Comparison of ENCODE assay signal across 8 cellular contexts in genomic region chr5:151772029-151772867, GRCh38. TPM values are rescaled to one million over a fixed set of nuclear protein-coding genes. Genes with fewer than 3 reads are reported as not detected.
DNase-seq lines count a peak whose midpoint lies in the region; ATAC-seq, FAIRE-seq and TF ChIP-seq lines count a peak whose summit lies in the region.

No MANE protein-coding gene starts in this region.

- no peak for FAIRE-seq in kidney (lab: Jason Lieb, UNC)

- WGBS in mammary epithelial cell (ENCODE audit: low coverage, missing lambda C conversion rate): 1% methylated on average over 26 of the region's 87 CpGs

- dilution Hi-C loops in mammary epithelial cell (cut with HindIII; ENCODE audit: low sequenced_read_pairs): no loop called here

- intact Hi-C loops in mammary epithelial cell (cut with micrococcal nuclease): no loop called here
- intact Hi-C loops in kidney (cut with DNase I): no loop called here

- H3K9me3 ChIP-seq in mammary epithelial cell (replicated peaks; ENCODE audit: insufficient read depth, low read length) (no peaks in the 10 kb centered on the region), kidney (ENCODE audit: control insufficient read depth in 1 of 2, low read length in 2 of 2) (no peaks in the 10 kb centered on the region)

- CTCF ChIA-PET in mammary epithelial cell (lab: Charles Lee; ENCODE audit: low non-redundant PET): no interaction called here

- BruUV-seq in mammary epithelial cell (replicated peaks; lab: Mats Ljungman, UMichigan): no TSS peak

- H2AFZ ChIP-seq in mammary epithelial cell (ENCODE audit: low read depth, low read length): peak overlapping the region; percentile 31

- H3K4me1 ChIP-seq in mammary epithelial cell (ENCODE audit: insufficient read depth, low read length): peaks cover 26% of the 10 kb centered on the region
- H3K4me1 ChIP-seq in kidney (ENCODE audit: control insufficient read depth in 1 of 2, insufficient read depth in 1 of 2, low read depth in 1 of 2, low read length in 2 of 2): peaks cover 5 to 12% of the 10 kb centered on the region in 2 donors

- no peak for TF ChIP-seq CTCF in mammary epithelial cell (conservative IDR thresholded peaks at IDR 0.05 in 1 of 2, IDR thresholded peaks at IDR 0.05 in 1 of 2; ENCODE audit: extremely low read depth in 1 of 2, insufficient read depth in 1 of 2, low read depth in 1 of 2, low read length in 2 of 2)
- TF ChIP-seq CTCF in kidney (IDR thresholded peaks at IDR 0.05; ENCODE audit: borderline replicate concordance, extremely low read depth, insufficient read depth): no peak

- H3K9ac ChIP-seq in mammary epithelial cell (ENCODE audit: insufficient read depth, low read length) (peak overlapping the region; percentile 97), kidney (ENCODE audit: low read length in 2 of 2) (peak overlapping the region; percentile 42 to 86)

- peak overlapping the region; percentile 97 for H3K4me2 ChIP-seq in mammary epithelial cell (ENCODE audit: insufficient read depth, low read depth, low read length)

- DNase-seq in EH (ENCODE audit: low read depth) (peak; percentile 45), T-helper 1 cell (peak in 3 of 5 donors; percentile 13 to 58 (median 32)), mammary epithelial cell (peak; percentile 44), kidney (peak; percentile 86), mucosa of gallbladder (ENCODE audit: low spot score) (no peak)
- DNase-seq in stimulated activated CD4-positive, alpha-beta T cell treated with anti-CD3 and anti-CD28 coated beads, Interleukin-15, amount 100 ng/mL, for 24 hours: peak; percentile 62

- peaks cover 2% of the 10 kb centered on the region for H3K36me3 ChIP-seq in mammary epithelial cell (ENCODE audit: insufficient read depth, low read length)
- no peaks in the 10 kb centered on the region for H3K36me3 ChIP-seq in kidney (ENCODE audit: control insufficient read depth in 1 of 2, insufficient read depth in 2 of 2, low read length in 2 of 2)

- H3K79me2 ChIP-seq in mammary epithelial cell (ENCODE audit: insufficient read depth, low read length): peaks cover 61% of the 10 kb centered on the region

- in situ Hi-C loops in mammary epithelial cell (cut with MboI; ENCODE audit: low sequenced_read_pairs in 2 of 2): no loop called here

- ATAC-seq in HG02938 (IDR thresholded peaks at IDR 0.05; ENCODE audit: unreplicated experiment) (peak; percentile 2), HG02588 (IDR thresholded peaks at IDR 0.05; ENCODE audit: unreplicated experiment) (no peak)

- H3K4me3 ChIP-seq in mammary epithelial cell (replicated peaks in 1 of 3; ENCODE audit: insufficient read depth in 1 of 3, low read depth in 2 of 3, low read length in 3 of 3) (peak overlapping the region; percentile 63 to 93 (median 80)), kidney (ENCODE audit: low read length in 2 of 2) (peak overlapping the region; percentile 71 to 91)

- peaks cover 32% of the 10 kb centered on the region for H4K20me1 ChIP-seq in mammary epithelial cell (ENCODE audit: insufficient read depth, low read length)

- peak overlapping the region; percentile 72 for H3K27ac ChIP-seq in mammary epithelial cell (ENCODE audit: insufficient read depth, low read depth, low read length)
- H3K27ac ChIP-seq in kidney (ENCODE audit: low read depth in 2 of 2, low read length in 2 of 2): peak overlapping the region; percentile 90 to 95

- no peaks in the 10 kb centered on the region for H3K27me3 ChIP-seq in mammary epithelial cell (ENCODE audit: insufficient read depth, low read length)

RNA-seq across cellular contexts. Expression of gene G3BP1, which starts 0.5 kb away (rescaled TPM):
- 100 to 1,000 TPM; 193 to 252 TPM for total RNA-seq in mammary epithelial cell
- polyA plus RNA-seq in mammary epithelial cell: 82.5 TPM
- 346 TPM for polyA minus RNA-seq in mammary epithelial cell
- 165 TPM for total RNA-seq in kidney
- polyA plus RNA-seq in kidney (ENCODE audit: insufficient read depth, low read depth, low replicate concordance): 34.2 TPM
- total RNA-seq in mucosa of gallbladder: 135 TPM

RNA-seq across cellular contexts. Expression of gene ATOX1, which starts 13.8 kb away (rescaled TPM):
- total RNA-seq in mammary epithelial cell (10 to 100 TPM; 27.0 to 89.2 TPM), kidney (83.2 TPM), mucosa of gallbladder (88.0 TPM)
- polyA plus RNA-seq in mammary epithelial cell (310 TPM), kidney (ENCODE audit: insufficient read depth, low read depth, low replicate concordance) (611 TPM)
- polyA minus RNA-seq in mammary epithelial cell: 53.9 TPM
